Comparison of ENCODE assay signal across 25 cellular contexts in the genomic region with DNA sequence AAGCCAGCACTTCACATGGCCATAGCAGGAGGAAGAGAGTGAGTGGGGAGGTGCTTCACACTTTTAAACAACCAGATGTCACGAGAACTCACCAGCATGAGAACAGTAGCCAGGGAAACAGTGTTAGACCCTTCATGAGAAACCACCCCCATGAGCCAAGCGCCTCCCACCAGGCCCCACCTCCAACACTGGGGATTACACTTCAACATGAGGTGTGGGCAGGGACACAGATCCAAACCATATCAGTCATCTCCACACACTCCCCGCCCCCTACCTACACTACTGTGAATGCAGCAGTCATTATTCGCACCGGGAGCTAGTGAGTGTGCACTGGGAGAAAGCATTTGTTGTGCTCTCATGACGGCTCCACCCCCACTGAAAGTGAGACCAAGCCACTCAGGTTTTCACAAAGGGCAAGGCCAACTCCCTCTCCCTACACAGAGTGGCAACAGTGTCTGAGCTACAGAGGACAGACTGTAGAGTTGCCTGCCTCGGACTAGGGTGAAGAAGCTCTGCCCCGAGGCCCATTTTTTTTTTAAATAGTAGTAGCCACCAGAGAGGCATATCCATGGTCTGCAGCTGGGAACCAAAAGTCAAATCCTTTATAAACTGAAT.
"Had no signal": no experiment of that assay in that cellular context is flagged by ENCODE, and none has a peak within 500 bp of the region (broad histone marks: within the 10 kb centered on the region; RNA-seq: fewer than 3 reads in every experiment).

No MANE protein-coding gene starts in this region.

- H3K27me3 Mint-ChIP-seq: progenitor cell of endocrine pancreas had no signal

- DNase-seq: dorsolateral prefrontal cortex; effector CD4-positive, alpha-beta T cell; foreskin fibroblast; gastrocnemius medialis; head of caudate nucleus; kidney; naive thymus-derived CD4-positive, alpha-beta T cell; right lobe of liver; small intestine; stimulated activated CD4-positive, alpha-beta T cell treated with anti-CD3 and anti-CD28 coated beads, Interleukin-15, amount 100 ng/mL, for 24 hours; stimulated activated CD4-positive, alpha-beta T cell treated with anti-CD3 and anti-CD28 coated beads, Interleukin-2, amount 100 ng/mL, for 48 hours; stimulated activated naive CD4-positive, alpha-beta T cell; stimulated activated naive CD8-positive, alpha-beta T cell treated with anti-CD3 and anti-CD28 coated beads, Interleukin-15, amount 100 ng/mL, for 72 hours; trophoblast cell had no signal

- H3K27ac ChIP-seq: dorsolateral prefrontal cortex, epithelial cell of prostate, gastrocnemius medialis, neural progenitor cell, parathyroid adenoma, right lobe of liver, suprapubic skin had no signal

- H3K36me3 ChIP-seq: gastrocnemius medialis, right lobe of liver, suprapubic skin had no signal

- H3K4me2 ChIP-seq: neural progenitor cell had no signal

- H3K4me1 Mint-ChIP-seq: memory B cell; mesothelial cell of epicardium; naive thymus-derived CD4-positive, alpha-beta T cell; nephron; neural progenitor cell; stimulated activated naive CD8-positive, alpha-beta T cell treated with anti-CD3 and anti-CD28 coated beads, Interleukin-15, amount 100 ng/mL, for 72 hours had no signal

- H3K79me2 ChIP-seq: parathyroid adenoma had no signal

- H3K27ac Mint-ChIP-seq: memory B cell; mesothelial cell of epicardium; naive thymus-derived CD4-positive, alpha-beta T cell; nephron; neural progenitor cell; progenitor cell of endocrine pancreas; stimulated activated naive CD8-positive, alpha-beta T cell treated with anti-CD3 and anti-CD28 coated beads, Interleukin-15, amount 100 ng/mL, for 72 hours had no signal

- H2AFZ ChIP-seq: neural progenitor cell, parathyroid adenoma had no signal

- ATAC-seq: esophagus mucosa; gastrocnemius medialis; left lobe of liver; naive thymus-derived CD4-positive, alpha-beta T cell; right lobe of liver; stimulated activated naive CD8-positive, alpha-beta T cell treated with anti-CD3 and anti-CD28 coated beads, Interleukin-15, amount 100 ng/mL, for 72 hours had no signal

- H3K9me3 ChIP-seq: gastrocnemius medialis, right lobe of liver had no signal

- H3K4me3 Mint-ChIP-seq: memory B cell; mesothelial cell of epicardium; naive thymus-derived CD4-positive, alpha-beta T cell; nephron; neural progenitor cell; stimulated activated naive CD8-positive, alpha-beta T cell treated with anti-CD3 and anti-CD28 coated beads, Interleukin-15, amount 100 ng/mL, for 72 hours had no signal

- H3K36me3 Mint-ChIP-seq: memory B cell, mesothelial cell of epicardium, neural progenitor cell had no signal

- H3K4me3 ChIP-seq: dorsolateral prefrontal cortex, gastrocnemius medialis, neural progenitor cell, right lobe of liver, suprapubic skin had no signal

- H3K4me1 ChIP-seq: gastrocnemius medialis, neural progenitor cell, parathyroid adenoma, right lobe of liver, suprapubic skin had no signal

- H3K27me3 ChIP-seq: gastrocnemius medialis, neural progenitor cell, suprapubic skin had no signal

- H3K9ac ChIP-seq: neural progenitor cell, parathyroid adenoma had no signal

- FAIRE-seq: colon, kidney, small intestine had no signal
